17 cellular contexts compared by ENCODE assay signal in genomic region chr5:72543365-72543764, GRCh38. TPM values are rescaled to one million over a fixed set of nuclear protein-coding genes. Genes with fewer than 3 reads are reported as not detected.
DNase-seq lines count a peak whose midpoint lies in the region; ATAC-seq, FAIRE-seq and TF ChIP-seq lines count a peak whose summit lies in the region.
"Had no signal": no experiment of that assay in that cellular context is flagged by ENCODE, and none has a peak within 500 bp of the region (broad histone marks: within the 10 kb centered on the region; RNA-seq: fewer than 3 reads in every experiment).

No MANE protein-coding gene starts in this region.

- 0 out of 2 replicates have a peak, but pooled peaks cover 3% of the 10 kb centered on the region for H3K9me3 ChIP-seq in K562 (replicated peaks; ENCODE audit: control insufficient read depth, insufficient read depth, low read depth, low read length)
- H3K9me3 ChIP-seq in stomach: peaks cover 0 to 15% (median 0%) of the 10 kb centered on the region in 4 donors

- CTCF ChIA-PET in K562 (lab: Yijun Ruan, JAX; ENCODE audit: low intra/inter-chr PET ratio): no interaction called here

- DNase-seq in AG09309 (ENCODE audit: low read depth): peak; percentile 84
- DNase-seq in M059J (ENCODE audit: low read depth): peak; percentile 82
- DNase-seq in K562 (ENCODE audit: extremely low read depth in 1 of 4, low spot score in 3 of 4): no peak
- DNase-seq in kidney glomerular epithelial cell (lab: John Stamatoyannopoulos, UW): peak; percentile 58
- DNase-seq in stomach: no peak
- no peak for DNase-seq in activated CD4-positive, alpha-beta T cell treated with anti-CD3 and anti-CD28 coated beads for 4 hours
- DNase-seq in activated T-helper 2 cell treated with anti-CD3 and anti-CD28 coated beads, Interferon-gamma antibody, Interleukin-2, Interleukin-4, amounts not matched to agents 10 μg/mL and 5 μg/mL and 100 μg/mL, durations not matched to agents 14 hours and 24 hours and 36 hours (ENCODE audit: low spot score): no peak
- DNase-seq: activated CD8-positive, alpha-beta T cell treated with anti-CD3 and anti-CD28 coated beads, Interleukin-2, amount 10 ng/mL, durations not matched to agents 7 days and 5 days; NCI-H187; NCI-H69; occipital lobe; stimulated activated CD4-positive, alpha-beta T cell treated with anti-CD3 and anti-CD28 coated beads, Interleukin-15, amount 100 ng/mL, for 24 hours had no signal

- H3K9me1 ChIP-seq in K562 (ENCODE audit: control insufficient read depth, insufficient read depth, low read length): no peaks in the 10 kb centered on the region

- H3K79me2 ChIP-seq in K562 (ENCODE audit: control insufficient read depth, insufficient read depth, low read length): no peaks in the 10 kb centered on the region

- H3K4me1 Mint-ChIP-seq in activated T-helper 2 cell treated with anti-CD3 and anti-CD28 coated beads, Interferon-gamma antibody, Interleukin-2, Interleukin-4, amounts not matched to agents 10 μg/mL and 5 μg/mL and 100 μg/mL, durations not matched to agents 14 hours and 24 hours and 36 hours (ENCODE audit: low read depth): no peaks in the 10 kb centered on the region
- H3K4me1 Mint-ChIP-seq: central memory CD8-positive, alpha-beta T cell had no signal

- peaks cover 11 to 15% of the 10 kb centered on the region in 2 experiments; a peak in 4 of 5 replicates for H3K4me1 ChIP-seq in K562 (replicated peaks in 1 of 2; ENCODE audit: control insufficient read depth in 2 of 2, insufficient read depth in 2 of 2, low read length in 2 of 2)
- H3K4me1 ChIP-seq in stomach: no peaks in the 10 kb centered on the region

- H3K27me3 ChIP-seq in K562 (ENCODE audit: control insufficient read depth in 2 of 2, insufficient read depth in 2 of 2, low read length in 2 of 2) (no peaks in the 10 kb centered on the region), stomach (no peaks in the 10 kb centered on the region)

- no TSS peak for BruUV-seq in K562 (replicated peaks; lab: Mats Ljungman, UMichigan)

- TF ChIP-seq POLR2A in K562 (conservative IDR thresholded peaks at IDR 0.05) (no peak), stomach (IDR thresholded peaks at IDR 0.05) (no peak)

- WGBS in K562 (ENCODE audit: insufficient coverage, low coverage, missing lambda C conversion rate): 96% methylated on average over 3 of the region's 3 CpGs
- 85 to 95% (median 91%) methylated on average over 3 of the region's 3 CpGs for WGBS in stomach, 5 donors

- no peak overlapping the region for H3K9ac ChIP-seq in K562 (ENCODE audit: insufficient read depth in 1 of 2, low read depth in 2 of 2, low read length in 2 of 2)

- ATAC-seq in K562: no peak
- no peak for ATAC-seq in HG03139 (IDR thresholded peaks at IDR 0.05; ENCODE audit: unreplicated experiment)
- ATAC-seq: activated CD8-positive, alpha-beta T cell treated with anti-CD3 and anti-CD28 coated beads, Interleukin-2, amount 10 ng/mL, durations not matched to agents 7 days and 5 days; Right ventricle myocardium inferior had no signal

- H3K27ac Mint-ChIP-seq in activated T-helper 2 cell treated with anti-CD3 and anti-CD28 coated beads, Interferon-gamma antibody, Interleukin-2, Interleukin-4, amounts not matched to agents 10 μg/mL and 5 μg/mL and 100 μg/mL, durations not matched to agents 14 hours and 24 hours and 36 hours: no peak overlapping the region
- H3K27ac Mint-ChIP-seq: activated CD8-positive, alpha-beta T cell treated with anti-CD3 and anti-CD28 coated beads, Interleukin-2, amount 10 ng/mL, durations not matched to agents 7 days and 5 days had no signal

- H3K4me3 ChIP-seq in AG09309 (ENCODE audit: control insufficient read depth, low read depth, low read length) (no peak overlapping the region), K562 (no peak overlapping the region), stomach (no peak overlapping the region)

- H3K27ac ChIP-seq in K562 (ENCODE audit: extremely low read depth, low read depth, low read length) (no peak overlapping the region), stomach (no peak overlapping the region)
- H3K27ac ChIP-seq: epithelial cell of prostate had no signal

- H3K9me3 Mint-ChIP-seq in activated T-helper 2 cell treated with anti-CD3 and anti-CD28 coated beads, Interferon-gamma antibody, Interleukin-2, Interleukin-4, amounts not matched to agents 10 μg/mL and 5 μg/mL and 100 μg/mL, durations not matched to agents 14 hours and 24 hours and 36 hours: no peaks in the 10 kb centered on the region

- TF ChIP-seq EP300 in K562 (IDR thresholded peaks at IDR 0.05; ENCODE audit: low read length) (no peak), stomach (IDR thresholded peaks at IDR 0.05) (no peak)

- POLR2A ChIA-PET in K562 (lab: Yijun Ruan, JAX): no interaction called here

- no peak overlapping the region for H2AFZ ChIP-seq in K562 (ENCODE audit: low read depth, low read length)

- peak; percentile 58 for FAIRE-seq in K562 (lab: Jason Lieb, UNC)
- FAIRE-seq: TTC549 had no signal

- intact Hi-C loops in K562 (cut with micrococcal nuclease): no loop called here
- intact Hi-C loops in stomach (cut with DNase I; ENCODE audit: low total_unique reads): no loop called here
- intact Hi-C loops in activated T-helper 2 cell treated with anti-CD3 and anti-CD28 coated beads, Interferon-gamma antibody, Interleukin-2, Interleukin-4, amounts not matched to agents 10 μg/mL and 5 μg/mL and 100 μg/mL, durations not matched to agents 14 hours and 24 hours and 36 hours (cut with micrococcal nuclease): no loop called here

- no peak overlapping the region for H3K4me3 Mint-ChIP-seq in activated T-helper 2 cell treated with anti-CD3 and anti-CD28 coated beads, Interferon-gamma antibody, Interleukin-2, Interleukin-4, amounts not matched to agents 10 μg/mL and 5 μg/mL and 100 μg/mL, durations not matched to agents 14 hours and 24 hours and 36 hours (ENCODE audit: low read depth)
- H3K4me3 Mint-ChIP-seq: activated CD8-positive, alpha-beta T cell treated with anti-CD3 and anti-CD28 coated beads, Interleukin-2, amount 10 ng/mL, durations not matched to agents 7 days and 5 days; central memory CD8-positive, alpha-beta T cell had no signal

- peaks cover 12% of the 10 kb centered on the region for H3K27me3 Mint-ChIP-seq in activated T-helper 2 cell treated with anti-CD3 and anti-CD28 coated beads, Interferon-gamma antibody, Interleukin-2, Interleukin-4, amounts not matched to agents 10 μg/mL and 5 μg/mL and 100 μg/mL, durations not matched to agents 14 hours and 24 hours and 36 hours (ENCODE audit: low read depth)

- no peaks in the 10 kb centered on the region for H3K36me3 ChIP-seq in K562 (ENCODE audit: control insufficient read depth, insufficient read depth, low read length)
- H3K36me3 ChIP-seq in stomach: no peaks in the 10 kb centered on the region

- H4K20me1 ChIP-seq in K562 (replicated peaks; ENCODE audit: control insufficient read depth, insufficient read depth, low read length): no peaks in the 10 kb centered on the region

- TF ChIP-seq CTCF in AG09309 (IDR thresholded peaks at IDR 0.05; ENCODE audit: control insufficient read depth, insufficient read depth, low read depth, low read length, missing control alignments) (no peak), K562 (IDR thresholded peaks at IDR 0.05 in 2 of 3, conservative IDR thresholded peaks at IDR 0.05 in 1 of 3; ENCODE audit: insufficient read depth in 2 of 3, low read depth in 1 of 3, low read length in 3 of 3) (no peak), stomach (IDR thresholded peaks at IDR 0.05) (no peak)

- no peaks in the 10 kb centered on the region for H3K36me3 Mint-ChIP-seq in activated T-helper 2 cell treated with anti-CD3 and anti-CD28 coated beads, Interferon-gamma antibody, Interleukin-2, Interleukin-4, amounts not matched to agents 10 μg/mL and 5 μg/mL and 100 μg/mL, durations not matched to agents 14 hours and 24 hours and 36 hours (ENCODE audit: low read depth)

- in situ Hi-C loops in K562 (cut with MboI): no loop called here

- no peak for TF ChIP-seq RAD21 in K562 (CRISPR knock-in tag; conservative IDR thresholded peaks at IDR 0.05 in 1 of 2, IDR thresholded peaks at IDR 0.05 in 1 of 2)

- H3K4me2 ChIP-seq in K562 (ENCODE audit: insufficient read depth, low read length): no peak overlapping the region

TF ChIP-seq in K562, 482 proteins besides CTCF, POLR2A, EP300 and RAD21 (continues in another document):
- no peak for TF ChIP-seq RFX5 (IDR thresholded peaks at IDR 0.05; ENCODE audit: low read depth, low read length)
- no peak for TF ChIP-seq U2AF1 (optimal IDR thresholded peaks at IDR 0.05; ENCODE audit: low read depth, low read length)
- no peak for TF ChIP-seq PHTF2 (CRISPR knock-in tag; IDR thresholded peaks at IDR 0.05)
- no peak for TF ChIP-seq RBM17 (IDR thresholded peaks at IDR 0.05; ENCODE audit: borderline replicate concordance, low read depth, low read length)
- no peak for TF ChIP-seq TRIM28 (IDR thresholded peaks at IDR 0.05)

RNA-seq across cellular contexts. Expression of gene ZNF366, which starts 36.2 kb away (rescaled TPM):
- total RNA-seq in M059J (2014; rRNA removed; shearing (Covaris generic)): 0.96 and 1.4 TPM in 2 replicates
- total RNA-seq in K562 (2011; cell fraction: chromatin; rRNA removed; ENCODE audit: low replicate concordance): not detected in 2 replicates
- total RNA-seq in K562 (2011; cell fraction: nucleolus; rRNA removed): not detected in 2 replicates
- total RNA-seq in K562 (2011; cell fraction: nucleoplasm; rRNA removed): not detected in 2 replicates
- not detected in 2 replicates for total RNA-seq in K562 (2014; rRNA removed)
- total RNA-seq in K562 (2014; rRNA removed; fragmentation: Illumina TruSeq; extraction: Trizol): not detected in 2 replicates
- total RNA-seq in K562 (2015; rRNA removed; fragmentation: Illumina TruSeq; extraction: Trizol): not detected in 2 replicates
- total RNA-seq in K562 (2021): not detected in 2 replicates
- not detected in 2 replicates for polyA plus RNA-seq in K562 (2011; rRNA removed)
- not detected in 2 replicates for polyA plus RNA-seq in K562 (2011; cell fraction: cytosol; rRNA removed)
- polyA plus RNA-seq in K562 (2011; cell fraction: nucleus; rRNA removed): not detected in 2 replicates
- polyA plus RNA-seq in K562 (2012): not detected in 2 replicates
- not detected in 2 replicates for polyA plus RNA-seq in K562 (2014; fragmentation: Illumina TruSeq; extraction: Trizol)
- not detected for polyA plus RNA-seq in K562 (2014; fragmentation: Nextera tagmentation; extraction: Ambion mirVana)
- not detected in 2 replicates for polyA plus RNA-seq in K562 (2014; rRNA removed)
- not detected in 2 replicates for polyA minus RNA-seq in K562 (2011; rRNA and poly(A)+ RNA removed)
- polyA minus RNA-seq in K562 (2011; cell fraction: cytosol; rRNA and poly(A)+ RNA removed): not detected in 2 replicates
- not detected in 2 replicates for polyA minus RNA-seq in K562 (2011; cell fraction: nucleus; rRNA and poly(A)+ RNA removed)
- 1 to 10 TPM in 4 of 5 donors, not detected in 1; 1.7 to 6.8 (median 4.5) TPM for total RNA-seq in stomach
- polyA plus RNA-seq in stomach: under 1 TPM; 0.10 to 0.46 (median 0.37) TPM
- total RNA-seq in activated T-helper 2 cell treated with anti-CD3 and anti-CD28 coated beads, Interferon-gamma antibody, Interleukin-2, Interleukin-4, amounts not matched to agents 10 μg/mL and 5 μg/mL and 100 μg/mL, durations not matched to agents 14 hours and 24 hours and 36 hours: not detected in 2 replicates
- total RNA-seq: activated CD8-positive, alpha-beta T cell treated with anti-CD3 and anti-CD28 coated beads, Interleukin-2, amount 10 ng/mL, durations not matched to agents 7 days and 5 days had no signal

Comparison
In these comparisons a context has a peak if more than half of its experiments do, and no peak if none do; other contexts are left out.
1. DNase-seq: peak in AG09309 (single experiment), M059J (single experiment) and kidney glomerular epithelial cell (single experiment); none in K562 (0 of 4), stomach (single experiment), activated CD4-positive, alpha-beta T cell treated with anti-CD3 and anti-CD28 coated beads for 4 hours (0 of 2) and activated T-helper 2 cell treated with anti-CD3 and anti-CD28 coated beads, Interferon-gamma antibody, Interleukin-2, Interleukin-4, amounts not matched to agents 10 μg/mL and 5 μg/mL and 100 μg/mL, durations not matched to agents 14 hours and 24 hours and 36 hours (single experiment).